Comparison of ENCODE assay signal across 12 cellular contexts in genomic region chr1:10388387-10388715, GRCh38. TPM values are rescaled to one million over a fixed set of nuclear protein-coding genes. Genes with fewer than 3 reads are reported as not detected.
DNase-seq lines count a peak whose midpoint lies in the region; ATAC-seq and TF ChIP-seq lines count a peak whose summit lies in the region.
"Had no signal": no experiment of that assay in that cellular context is flagged by ENCODE, and none has a peak within 500 bp of the region (broad histone marks: within the 10 kb centered on the region; RNA-seq: fewer than 3 reads in every experiment).

No MANE protein-coding gene starts in this region.

- H2AK5ac ChIP-seq in mesendoderm (ENCODE audit: low read length): no peak overlapping the region

- no peak overlapping the region for H3K4ac ChIP-seq in mesendoderm (ENCODE audit: low read depth, low read length)

- H3K27ac ChIP-seq in SK-N-SH (ENCODE audit: low read depth in 2 of 2, low read length in 1 of 2) (peak overlapping the region in 1 of 2 experiments; percentile 90; a peak in 2 of 4 replicates), mucosa of rectum (ENCODE audit: low read depth in 2 of 2, low read length in 2 of 2) (peak overlapping the region; percentile 66 to 79), mesendoderm (ENCODE audit: low read depth, low read length) (no peak overlapping the region)
- H3K27ac ChIP-seq: 22Rv1 had no signal

- H3F3A ChIP-seq in SK-N-SH (replicated peaks; ENCODE audit: insufficient read depth): peaks cover 13% of the 10 kb centered on the region

- DNase-seq in SK-N-SH: no peak
- no peak for DNase-seq in type B pancreatic cell (ENCODE audit: extremely low spot score, unreplicated experiment)
- DNase-seq in mesendoderm: no peak
- no peak for DNase-seq in activated naive CD4-positive, alpha-beta T cell treated with Interleukin-2 at 50 U/mL for 16 hours
- DNase-seq in NK-92 treated with Interleukin-12 subunit alpha and Interleukin-12 subunit beta, amount 100 ng/mL, for 24 hours (lab: John Stamatoyannopoulos, UW): no peak
- DNase-seq: cortex of kidney, occipital lobe had no signal

- no peaks in the 10 kb centered on the region for H3K27me3 Mint-ChIP-seq in dendritic cell treated with granulocyte-macrophage colony-stimulating factor and Interleukin-4, amounts not matched to agents 40 ng/mL and 50 ng/mL, for 4 days
- H3K27me3 Mint-ChIP-seq in type B pancreatic cell: no peaks in the 10 kb centered on the region
- H3K27me3 Mint-ChIP-seq: activated T-helper 17 cell treated with anti-CD3 and anti-CD28 coated beads, Interleukin-2, amount 50 U/mL, for 72 hours had no signal

- POLR2A ChIA-PET in SK-N-SH (lab: Yijun Ruan, JAX): interaction anchor here (0.7 to 2.2 kb wide), 2 partner anchors 11 to 42 kb away, joined by 3 to 9 read pairs; partner anchors contain the start of genes CENPS and PGD

- H3K23ac ChIP-seq in mesendoderm (ENCODE audit: low read length): no peak overlapping the region

- TF ChIP-seq EP300 in SK-N-SH (IDR thresholded peaks at IDR 0.05; ENCODE audit: borderline replicate concordance in 1 of 2, low read depth in 1 of 2, low read length in 1 of 2): no peak

- H4K5ac ChIP-seq in mesendoderm (ENCODE audit: low read length): no peak overlapping the region

- no peaks in the 10 kb centered on the region for H3K79me1 ChIP-seq in mesendoderm (ENCODE audit: low read length)

- H2BK5ac ChIP-seq in mesendoderm (ENCODE audit: low read length): no peak overlapping the region

- ATAC-seq in SK-N-SH treated with all-trans-retinoic acid at 6 μM for 48 hours: no peak
- ATAC-seq: activated T-helper 17 cell treated with anti-CD3 and anti-CD28 coated beads, Interleukin-2, amount 50 U/mL, for 72 hours had no signal

- H3K9me3 Mint-ChIP-seq in dendritic cell treated with granulocyte-macrophage colony-stimulating factor and Interleukin-4, amounts not matched to agents 40 ng/mL and 50 ng/mL, for 4 days: no peaks in the 10 kb centered on the region
- no peaks in the 10 kb centered on the region for H3K9me3 Mint-ChIP-seq in type B pancreatic cell
- H3K9me3 Mint-ChIP-seq: activated T-helper 17 cell treated with anti-CD3 and anti-CD28 coated beads, Interleukin-2, amount 50 U/mL, for 72 hours had no signal

- intact Hi-C loops in dendritic cell treated with granulocyte-macrophage colony-stimulating factor and Interleukin-4, amounts not matched to agents 40 ng/mL and 50 ng/mL, for 4 days (cut with micrococcal nuclease): loop anchor here (1.0 kb wide), 2 partner anchors 10 kb away; no protein-coding TSS in a partner anchor

- 98% methylated on average over 3 of the region's 3 CpGs for WGBS in SK-N-SH (ENCODE audit: low lambda C conversion rate)
- WGBS in mesendoderm (ENCODE audit: extremely low coverage, insufficient coverage, low lambda C conversion rate): no CpG with 5 or more reads among the region's 3 CpGs

- CTCF ChIA-PET in SK-N-SH (lab: Yijun Ruan, JAX): interaction anchor here (1.1 to 3.6 kb wide), 3 partner anchors 11 to 41 kb away, joined by 6 to 18 read pairs (median 15); partner anchors contain the start of gene PGD

- peaks cover 41% of the 10 kb centered on the region for H3K4me1 Mint-ChIP-seq in dendritic cell treated with granulocyte-macrophage colony-stimulating factor and Interleukin-4, amounts not matched to agents 40 ng/mL and 50 ng/mL, for 4 days (ENCODE audit: low read depth)
- H3K4me1 Mint-ChIP-seq in type B pancreatic cell (ENCODE audit: unreplicated experiment): peaks cover 28% of the 10 kb centered on the region
- H3K4me1 Mint-ChIP-seq: activated T-helper 17 cell treated with anti-CD3 and anti-CD28 coated beads, Interleukin-2, amount 50 U/mL, for 72 hours had no signal

- TF ChIP-seq RAD21 in SK-N-SH (IDR thresholded peaks at IDR 0.05; ENCODE audit: low read length): no peak

- peaks cover 0 to 9% of the 10 kb centered on the region in 2 experiments; a peak in 1 of 4 replicates for H3K4me1 ChIP-seq in SK-N-SH (ENCODE audit: control insufficient read depth in 1 of 2, insufficient read depth in 2 of 2, low read depth in 1 of 2, low read length in 1 of 2)
- peaks cover 16% of the 10 kb centered on the region in 2 donors for H3K4me1 ChIP-seq in mucosa of rectum (ENCODE audit: control insufficient read depth in 2 of 2, insufficient read depth in 2 of 2, low read length in 2 of 2)
- H3K4me1 ChIP-seq in mesendoderm (ENCODE audit: control insufficient read depth, low read depth, low read length): no peaks in the 10 kb centered on the region

- H3K18ac ChIP-seq in mesendoderm (ENCODE audit: low read length): no peak overlapping the region

- H2BK120ac ChIP-seq in mesendoderm (ENCODE audit: low read depth, low read length): no peak overlapping the region

- H3K56ac ChIP-seq in mesendoderm (ENCODE audit: low read length): no peak overlapping the region

- no peaks in the 10 kb centered on the region for H4K20me1 ChIP-seq in SK-N-SH (ENCODE audit: insufficient read depth)

- no peak overlapping the region; a peak in 1 of 4 replicates for H3K4me3 ChIP-seq in SK-N-SH (ENCODE audit: low read depth in 2 of 2, low read length in 1 of 2)
- H3K4me3 ChIP-seq in mucosa of rectum (ENCODE audit: low read length in 2 of 2): peak overlapping the region in 1 of 2 donors; percentile 53
- no peak overlapping the region for H3K4me3 ChIP-seq in mesendoderm (ENCODE audit: low read length)

- H3K9ac ChIP-seq in SK-N-SH (no peak overlapping the region), mucosa of rectum (ENCODE audit: low read depth in 1 of 2, low read length in 2 of 2) (no peak overlapping the region), mesendoderm (ENCODE audit: low read length) (no peak overlapping the region)

- no peaks in the 10 kb centered on the region for H3K36me3 ChIP-seq in SK-N-SH (replicated peaks in 1 of 2; ENCODE audit: control insufficient read depth in 1 of 2, insufficient read depth in 2 of 2, low read length in 1 of 2)
- H3K36me3 ChIP-seq in mucosa of rectum (ENCODE audit: control insufficient read depth in 2 of 2, insufficient read depth in 2 of 2, low read length in 2 of 2): no peaks in the 10 kb centered on the region
- H3K36me3 ChIP-seq in mesendoderm (ENCODE audit: control insufficient read depth, insufficient read depth, low read length): no peaks in the 10 kb centered on the region

- H3K36me3 Mint-ChIP-seq in dendritic cell treated with granulocyte-macrophage colony-stimulating factor and Interleukin-4, amounts not matched to agents 40 ng/mL and 50 ng/mL, for 4 days (ENCODE audit: low read depth): peaks cover 30% of the 10 kb centered on the region
- peaks cover 10% of the 10 kb centered on the region for H3K36me3 Mint-ChIP-seq in type B pancreatic cell

- H3K27me3 ChIP-seq in SK-N-SH (ENCODE audit: insufficient read depth): no peaks in the 10 kb centered on the region
- H3K27me3 ChIP-seq in mucosa of rectum (ENCODE audit: control insufficient read depth in 2 of 2, insufficient read depth in 2 of 2, low read length in 2 of 2): no peaks in the 10 kb centered on the region
- no peaks in the 10 kb centered on the region for H3K27me3 ChIP-seq in mesendoderm (ENCODE audit: insufficient read depth, low read length, poor library complexity)

- peak overlapping the region; percentile 66 for H3K4me3 Mint-ChIP-seq in dendritic cell treated with granulocyte-macrophage colony-stimulating factor and Interleukin-4, amounts not matched to agents 40 ng/mL and 50 ng/mL, for 4 days
- peak overlapping the region; percentile 74 for H3K4me3 Mint-ChIP-seq in type B pancreatic cell
- H3K4me3 Mint-ChIP-seq: activated T-helper 17 cell treated with anti-CD3 and anti-CD28 coated beads, Interleukin-2, amount 50 U/mL, for 72 hours had no signal

- no peak overlapping the region for H4K8ac ChIP-seq in mesendoderm (ENCODE audit: low read depth, low read length)

- H3K9me2 ChIP-seq in SK-N-SH: no peaks in the 10 kb centered on the region

- no peak overlapping the region for H2BK15ac ChIP-seq in mesendoderm (replicated peaks; ENCODE audit: low read depth)

- H3K9me3 ChIP-seq in SK-N-SH (no peaks in the 10 kb centered on the region), mucosa of rectum (ENCODE audit: control insufficient read depth in 2 of 2, low read length in 2 of 2) (no peaks in the 10 kb centered on the region)

- TF ChIP-seq CTCF in SK-N-SH (IDR thresholded peaks at IDR 0.05) (no peak), type B pancreatic cell (conservative IDR thresholded peaks at IDR 0.05) (no peak)

- H3K79me2 ChIP-seq in SK-N-SH (ENCODE audit: insufficient read depth) (no peaks in the 10 kb centered on the region), mesendoderm (ENCODE audit: control insufficient read depth, insufficient read depth, low read length) (no peaks in the 10 kb centered on the region)

- H3K4me2 ChIP-seq in SK-N-SH (peak overlapping the region; percentile 69; the same call in 1 of the 2 replicates), mesendoderm (ENCODE audit: low read length) (no peak overlapping the region)

- H2AFZ ChIP-seq in SK-N-SH (ENCODE audit: low read depth): peak overlapping the region; percentile 86

- peak overlapping the region; percentile 90 for H3K27ac Mint-ChIP-seq in dendritic cell treated with granulocyte-macrophage colony-stimulating factor and Interleukin-4, amounts not matched to agents 40 ng/mL and 50 ng/mL, for 4 days
- H3K27ac Mint-ChIP-seq in type B pancreatic cell: peak overlapping the region; percentile 99
- H3K27ac Mint-ChIP-seq: activated T-helper 17 cell treated with anti-CD3 and anti-CD28 coated beads, Interleukin-2, amount 50 U/mL, for 72 hours had no signal

TF ChIP-seq in SK-N-SH, 30 proteins besides CTCF, POLR2A, EP300 and RAD21 (continues in another document):
- TF ChIP-seq JUND (IDR thresholded peaks at IDR 0.05): no peak

TF ChIP-seq in SK-N-SH treated with all-trans-retinoic acid at 6 μM for 48 hours, 23 proteins besides CTCF, POLR2A, EP300 and RAD21 (continues in another document):
- TF ChIP-seq TOX (CRISPR knock-in tag; IDR thresholded peaks at IDR 0.05; ENCODE audit: borderline replicate concordance): no peak

RNA-seq across cellular contexts. Expression of gene PGD, which starts 10.5 kb away (rescaled TPM):
- polyA plus RNA-seq in SK-N-SH (2012; rRNA removed): 75.3 and 76.2 TPM in 2 replicates
- 75.1 and 78.8 TPM in 2 replicates for polyA plus RNA-seq in SK-N-SH (2012; cell fraction: cytosol; rRNA removed)
- 61.0 and 72.1 TPM in 2 replicates for polyA plus RNA-seq in SK-N-SH (2012; cell fraction: nucleus; rRNA removed)
- 294 and 366 TPM in 2 replicates for total RNA-seq in type B pancreatic cell (ENCODE audit: low replicate concordance)
- 239 TPM for polyA plus RNA-seq in mesendoderm (2013, experiment 1 of 2)
- 233 TPM for polyA plus RNA-seq in mesendoderm (2013, experiment 2 of 2)

RNA-seq across cellular contexts. Expression of gene CENPS, which starts 41.9 kb away (rescaled TPM):
- polyA plus RNA-seq in SK-N-SH (2012; rRNA removed): 16.6 and 20.0 TPM in 2 replicates
- polyA plus RNA-seq in SK-N-SH (2012; cell fraction: cytosol; rRNA removed): 22.6 and 25.6 TPM in 2 replicates
- 9.0 and 9.1 TPM in 2 replicates for polyA plus RNA-seq in SK-N-SH (2012; cell fraction: nucleus; rRNA removed)
- total RNA-seq in type B pancreatic cell (ENCODE audit: low replicate concordance): 17.8 and 24.7 TPM in 2 replicates
- 26.1 TPM for polyA plus RNA-seq in mesendoderm (2013, experiment 1 of 2)
- 26.1 TPM for polyA plus RNA-seq in mesendoderm (2013, experiment 2 of 2)
